1 cellular context compared by ENCODE assay signal in genomic region chr10:109961181-109962001, GRCh38.
TF ChIP-seq lines count a peak whose summit lies in the region.

No MANE protein-coding gene starts in this region.

TF ChIP-seq in IMR-90, 13 proteins besides CTCF, POLR2A, EP300 and RAD21 (continued from another document):
- TF ChIP-seq, protein P1, sequence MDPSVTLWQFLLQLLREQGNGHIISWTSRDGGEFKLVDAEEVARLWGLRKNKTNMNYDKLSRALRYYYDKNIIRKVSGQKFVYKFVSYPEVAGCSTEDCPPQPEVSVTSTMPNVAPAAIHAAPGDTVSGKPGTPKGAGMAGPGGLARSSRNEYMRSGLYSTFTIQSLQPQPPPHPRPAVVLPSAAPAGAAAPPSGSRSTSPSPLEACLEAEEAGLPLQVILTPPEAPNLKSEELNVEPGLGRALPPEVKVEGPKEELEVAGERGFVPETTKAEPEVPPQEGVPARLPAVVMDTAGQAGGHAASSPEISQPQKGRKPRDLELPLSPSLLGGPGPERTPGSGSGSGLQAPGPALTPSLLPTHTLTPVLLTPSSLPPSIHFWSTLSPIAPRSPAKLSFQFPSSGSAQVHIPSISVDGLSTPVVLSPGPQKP (IDR thresholded peaks at IDR 0.05; ENCODE audit: borderline replicate concordance, low read depth, low read length), result no peak
- TF ChIP-seq USF2 (IDR thresholded peaks at IDR 0.05; ENCODE audit: low read depth, low read length), result no peak
- no peak for TF ChIP-seq CHD1 (IDR thresholded peaks at IDR 0.05; ENCODE audit: low read depth, low read length)
- TF ChIP-seq RFX5 (IDR thresholded peaks at IDR 0.05; ENCODE audit: low read depth, low read length), result no peak
- no peak for TF ChIP-seq RCOR1 (IDR thresholded peaks at IDR 0.05; ENCODE audit: insufficient replicate concordance, low read length)
- TF ChIP-seq MXI1 (IDR thresholded peaks at IDR 0.05; ENCODE audit: borderline replicate concordance, low read depth, low read length), result no peak
- no peak for TF ChIP-seq CEBPB (IDR thresholded peaks at IDR 0.05; ENCODE audit: low read depth, low read length)
- TF ChIP-seq SMC3 (IDR thresholded peaks at IDR 0.05; ENCODE audit: low read depth, low read length), result no peak
- no peak for TF ChIP-seq MAFK (IDR thresholded peaks at IDR 0.05; ENCODE audit: low read depth, low read length)
